26 cellular contexts compared by ENCODE assay signal in the genomic region with DNA sequence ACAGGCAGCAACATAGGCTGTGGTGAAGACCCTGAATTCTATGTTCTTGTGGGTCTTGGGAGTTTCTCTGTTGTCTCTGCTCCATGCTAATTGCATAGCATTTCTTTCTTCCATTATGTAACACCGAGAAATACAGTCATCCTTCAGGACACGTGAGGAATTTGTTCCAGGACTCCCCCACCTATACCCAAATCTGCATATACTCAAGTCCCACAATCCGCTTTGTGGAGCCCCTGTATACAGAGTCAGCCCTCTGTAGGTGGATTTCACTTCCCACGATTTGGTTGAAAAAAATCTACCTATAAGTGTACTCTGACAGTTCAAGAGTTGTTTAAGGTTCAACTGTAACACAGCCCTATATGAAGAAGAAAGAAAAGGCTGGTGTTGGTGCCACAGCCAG. TPM values are rescaled to one million over a fixed set of nuclear protein-coding genes. Genes with fewer than 3 reads are reported as not detected.
A peak's percentile ranks its signal among the peaks of the same experiment; 100 is the strongest.
DNase-seq lines count a peak whose midpoint lies in the region; ATAC-seq, FAIRE-seq and TF ChIP-seq lines count a peak whose summit lies in the region.
"Had no signal": no experiment of that assay in that cellular context is flagged by ENCODE, and none has a peak within 500 bp of the region (broad histone marks: within the 10 kb centered on the region; RNA-seq: fewer than 3 reads in every experiment).

No MANE protein-coding gene starts in this region.

- H2BK120ac ChIP-seq in H1 (replicated peaks; ENCODE audit: low read depth, low read length), result no peak overlapping the region

- no peak for TF ChIP-seq EP300 in H1 (IDR thresholded peaks at IDR 0.05; ENCODE audit: borderline replicate concordance in 1 of 2, low read depth in 2 of 2, low read length in 2 of 2)
- no peak for TF ChIP-seq EP300 in tibial nerve (IDR thresholded peaks at IDR 0.05)

- WGBS in H1 (ENCODE audit: extremely low coverage in 1 of 2, insufficient coverage in 1 of 2, insufficient read length in 1 of 2, insufficient replicate concordance in 2 of 2, low coverage in 1 of 2, low lambda C conversion rate in 2 of 2, missing lambda C conversion rate in 1 of 2), 2 experiments, result 85% methylated on average over 4 of the region's 4 CpGs; no CpG with 5 or more reads in 1 of the 2 experiments
- WGBS in tibial nerve, 2 donors, result 85 to 90% methylated on average over 4 of the region's 4 CpGs

- no peaks in the 10 kb centered on the region for H4K20me1 ChIP-seq in H1 (replicated peaks in 1 of 2; ENCODE audit: control insufficient read depth in 1 of 2, insufficient read depth in 2 of 2, low read length in 2 of 2)

- peaks cover 39% of the 10 kb centered on the region for H3K4me1 Mint-ChIP-seq in activated naive CD4-positive, alpha-beta T cell treated with anti-CD3 and anti-CD28 coated beads for 36 hours (ENCODE audit: low read depth)

- no peak for FAIRE-seq in H1 (lab: Jason Lieb, UNC)
- FAIRE-seq: TTC549 had no signal

- no peak for TF ChIP-seq RAD21 in H1 (IDR thresholded peaks at IDR 0.05 in 1 of 2, conservative IDR thresholded peaks at IDR 0.05 in 1 of 2; ENCODE audit: low read depth in 2 of 2, low read length in 2 of 2)

- H3K27ac Mint-ChIP-seq in activated naive CD4-positive, alpha-beta T cell treated with anti-CD3 and anti-CD28 coated beads for 36 hours, result no peak overlapping the region

- intact Hi-C loops in activated naive CD4-positive, alpha-beta T cell treated with anti-CD3 and anti-CD28 coated beads for 36 hours (cut with micrococcal nuclease), result no loop called here

- TF ChIP-seq POLR2A in H1 (IDR thresholded peaks at IDR 0.05; ENCODE audit: control extremely low read depth in 1 of 2, low read depth in 2 of 2, low read length in 2 of 2) (no peak), tibial nerve (IDR thresholded peaks at IDR 0.05) (no peak)

- peaks cover 43% of the 10 kb centered on the region for H3K27me3 Mint-ChIP-seq in activated naive CD4-positive, alpha-beta T cell treated with anti-CD3 and anti-CD28 coated beads for 36 hours (ENCODE audit: low read depth)

- TF ChIP-seq CTCF in H1 (IDR thresholded peaks at IDR 0.05; ENCODE audit: control extremely low read depth in 1 of 3, insufficient read depth in 1 of 3, low read depth in 1 of 3, low read length in 3 of 3) (no peak), tibial nerve (IDR thresholded peaks at IDR 0.05) (no peak)

- no peak overlapping the region for H3K9ac ChIP-seq in H1 (replicated peaks in 1 of 4; ENCODE audit: extremely low read depth in 1 of 4, low read depth in 3 of 4, low read length in 3 of 4)
- H3K9ac ChIP-seq: KMS-11 had no signal

- peak; percentile 23 for DNase-seq in activated naive CD4-positive, alpha-beta T cell treated with Interleukin-2 at 50 U/mL for 16 hours
- DNase-seq in activated naive CD4-positive, alpha-beta T cell treated with anti-CD3 and anti-CD28 coated beads for 36 hours, result no peak
- DNase-seq in H1 (ENCODE audit: low read depth in 1 of 2, low spot score in 2 of 2) (peak in 1 of 2 experiments; percentile 23), tibial nerve (ENCODE audit: low spot score in 2 of 2) (no peak), AG08396 (ENCODE audit: low spot score) (no peak)
- DNase-seq in stimulated activated naive CD8-positive, alpha-beta T cell treated with anti-CD3 and anti-CD28 coated beads, Interleukin-15, Interleukin-2, amounts not matched to agents 100 U/mL and 50 U/mL, for 24 hours, result no peak
- DNase-seq: activated CD4-positive, alpha-beta T cell treated with anti-CD3 and anti-CD28 coated beads for 1 hour; activated effector memory CD4-positive, alpha-beta T cell treated with Interleukin-2 at 50 U/mL for 16 hours; body of pancreas; Caco-2; cerebellar nuclear complex; DMS79; GF-D8; NCI-H1436 treated with DMSO at 0.1 percent for 48 hours; NCI-H446; psoas muscle; stimulated activated CD4-positive, alpha-beta T cell treated with anti-CD3 and anti-CD28 coated beads, Interleukin-15, amount 100 ng/mL, for 24 hours; upper lobe of right lung had no signal

- no peak overlapping the region for H3K4ac ChIP-seq in H1 (replicated peaks; ENCODE audit: insufficient read length, low read depth, low read length)

- H3K79me2 ChIP-seq in H1 (ENCODE audit: control insufficient read depth in 1 of 2, insufficient read depth in 2 of 2, low read length in 2 of 2), result no peaks in the 10 kb centered on the region

- peaks cover 2 to 14% (median 5%) of the 10 kb centered on the region in 4 experiments for H3K4me1 ChIP-seq in H1 (replicated peaks in 1 of 4; ENCODE audit: control insufficient read depth in 3 of 4, insufficient read depth in 4 of 4, low read length in 3 of 4)
- H3K4me1 ChIP-seq in tibial nerve, result peaks cover 0 to 42% (median 15%) of the 10 kb centered on the region in 4 donors
- H3K4me1 ChIP-seq: body of pancreas, upper lobe of right lung had no signal

- no peak overlapping the region for H3K4me2 ChIP-seq in H1 (ENCODE audit: insufficient read depth in 1 of 2, low read depth in 2 of 2, low read length in 2 of 2)

- H3K4me3 ChIP-seq in H1 (ENCODE audit: extremely low read depth in 1 of 4, insufficient read depth in 2 of 4, low read depth in 3 of 4, low read length in 4 of 4) (no peak overlapping the region), tibial nerve (no peak overlapping the region)
- H3K4me3 ChIP-seq: body of pancreas, dorsolateral prefrontal cortex, psoas muscle, upper lobe of right lung had no signal

- H3K23ac ChIP-seq in H1 (ENCODE audit: insufficient read length), result no peak overlapping the region

- H2AFZ ChIP-seq in H1 (ENCODE audit: low read length), result no peak overlapping the region

- H3K23me2 ChIP-seq in H1 (ENCODE audit: low read depth, low read length), result no peaks in the 10 kb centered on the region

- H3K36me3 Mint-ChIP-seq in activated naive CD4-positive, alpha-beta T cell treated with anti-CD3 and anti-CD28 coated beads for 36 hours (ENCODE audit: low read depth), result peaks cover 3% of the 10 kb centered on the region

- no peaks in the 10 kb centered on the region for H3K27me3 ChIP-seq in H1 (replicated peaks in 1 of 4; ENCODE audit: control insufficient read depth in 3 of 4, extremely low read depth in 1 of 4, insufficient read depth in 3 of 4, low read length in 3 of 4)
- H3K27me3 ChIP-seq in tibial nerve, result no peaks in the 10 kb centered on the region
- H3K27me3 ChIP-seq: body of pancreas, dorsolateral prefrontal cortex, upper lobe of right lung had no signal

- POLR2A ChIA-PET in H1 (lab: Charles Lee; ENCODE audit: partially characterized antibody), result interaction anchor here (1.1 kb wide), 1 partner anchor 26 kb away, joined by 3 read pairs; no protein-coding TSS in a partner anchor

- H4K8ac ChIP-seq in H1 (ENCODE audit: extremely low read depth, insufficient read depth, low read length), result no peak overlapping the region

- peak overlapping the region; percentile 32; the same call in 1 of the 2 replicates for H2BK15ac ChIP-seq in H1 (ENCODE audit: low read length)

- no peak overlapping the region for H3K56ac ChIP-seq in H1 (replicated peaks; ENCODE audit: insufficient read length, low read depth, low read length)

- H3K9me3 Mint-ChIP-seq in activated naive CD4-positive, alpha-beta T cell treated with anti-CD3 and anti-CD28 coated beads for 36 hours, result peaks cover 6% of the 10 kb centered on the region

- H3K18ac ChIP-seq in H1 (ENCODE audit: extremely low read depth, low read length), result no peak overlapping the region

- no peaks in the 10 kb centered on the region; the same call in none of the 2 replicates for H3K79me1 ChIP-seq in H1 (ENCODE audit: low read depth, low read length)

- H2BK12ac ChIP-seq in H1 (ENCODE audit: low read depth, low read length), result no peak overlapping the region

- no peak overlapping the region for H2AK5ac ChIP-seq in H1 (ENCODE audit: low read depth, low read length)

- H2BK5ac ChIP-seq in H1 (ENCODE audit: low read depth, low read length), result no peak overlapping the region

- no peak overlapping the region for H4K91ac ChIP-seq in H1 (replicated peaks; ENCODE audit: insufficient read length, low read length)

- CTCF ChIA-PET in activated naive CD4-positive, alpha-beta T cell treated with anti-CD3 and anti-CD28 coated beads for 36 hours (lab: Charles Lee), result no interaction called here
- CTCF ChIA-PET in H1 (lab: Charles Lee; ENCODE audit: partially characterized antibody), result interaction anchor here (2.0 kb wide), 1 partner anchor 10 kb away, joined by 5 read pairs; no protein-coding TSS in a partner anchor

- H4K5ac ChIP-seq in H1 (ENCODE audit: insufficient read length, low read depth, low read length), result no peak overlapping the region

- H3K4me3 Mint-ChIP-seq in activated naive CD4-positive, alpha-beta T cell treated with anti-CD3 and anti-CD28 coated beads for 36 hours, result no peak overlapping the region

- no peak overlapping the region for H2BK20ac ChIP-seq in H1 (ENCODE audit: low read length)

- no peak overlapping the region for H3K27ac ChIP-seq in H1 (ENCODE audit: low read depth, low read length)
- no peak overlapping the region for H3K27ac ChIP-seq in tibial nerve
- H3K27ac ChIP-seq: body of pancreas, C4-2B, HL-60, KMS-11, psoas muscle, upper lobe of right lung had no signal

- H3K9me3 ChIP-seq in H1 (ENCODE audit: insufficient read depth in 2 of 2, low read depth in 1 of 2, low read length in 1 of 2) (no peaks in the 10 kb centered on the region), tibial nerve (peaks cover 0 to 8% (median 0%) of the 10 kb centered on the region in 4 donors)
- H3K9me3 ChIP-seq: body of pancreas, Caco-2, psoas muscle, upper lobe of right lung had no signal

- H3K14ac ChIP-seq in H1 (ENCODE audit: insufficient read length), result no peak overlapping the region

- H3K36me3 ChIP-seq in H1 (ENCODE audit: control insufficient read depth in 2 of 4, insufficient read depth in 4 of 4, low read length in 3 of 4) (no peaks in the 10 kb centered on the region), tibial nerve (peaks cover 0 to 11% (median 0%) of the 10 kb centered on the region in 3 donors)
- H3K36me3 ChIP-seq: upper lobe of right lung had no signal

- ATAC-seq in HG02852 (IDR thresholded peaks at IDR 0.05; ENCODE audit: unreplicated experiment) (peak; percentile 27), HG03097 (IDR thresholded peaks at IDR 0.05; ENCODE audit: low FRiP score, unreplicated experiment) (no peak)
- ATAC-seq in stimulated activated naive CD8-positive, alpha-beta T cell treated with anti-CD3 and anti-CD28 coated beads, Interleukin-15, Interleukin-2, amounts not matched to agents 100 U/mL and 50 U/mL, for 24 hours, result peak; percentile 78
- ATAC-seq: body of pancreas, left lobe of liver, psoas muscle, upper lobe of right lung had no signal

RNA-seq across cellular contexts. Expression of gene ANKRD33B, which starts 22.1 kb away (rescaled TPM):
- total RNA-seq in activated naive CD4-positive, alpha-beta T cell treated with anti-CD3 and anti-CD28 coated beads for 36 hours, result 1 to 10 TPM; 1.9 to 2.5 TPM
- 20.5 and 20.6 TPM in 2 replicates for total RNA-seq in H1 (2021; fragmentation: NEBNext Ultra II Directional; extraction: Animal tissue kit (Norgen Biotek cat#: 25700))
- polyA plus RNA-seq in H1 (2011; rRNA removed), result 6.9 and 7.1 TPM in 2 replicates
- polyA plus RNA-seq in H1 (2011; cell fraction: cytosol; rRNA removed), result 5.4 TPM
- 10.9 TPM for polyA plus RNA-seq in H1 (2011; cell fraction: nucleus; rRNA removed)
- 8.6 to 11.9 TPM (median 11.1 TPM) in 4 replicates for polyA plus RNA-seq in H1 (2012, experiment 1 of 2)
- 2.7 TPM for polyA plus RNA-seq in H1 (2012, experiment 2 of 2)
- polyA plus RNA-seq in H1 (2013, experiment 1 of 2), result 6.4 TPM
- 6.4 TPM for polyA plus RNA-seq in H1 (2013, experiment 2 of 2)
- 25.2 and 26.2 TPM in 2 replicates for polyA minus RNA-seq in H1 (2011; rRNA and poly(A)+ RNA removed)
- 16.0 TPM for polyA minus RNA-seq in H1 (2011; cell fraction: cytosol; rRNA and poly(A)+ RNA removed)
- 15.9 TPM for polyA minus RNA-seq in H1 (2011; cell fraction: nucleus; rRNA and poly(A)+ RNA removed)
- 10 to 100 TPM; 21.3 to 34.9 (median 30.5) TPM for total RNA-seq in tibial nerve
